27 cellular contexts compared by ENCODE assay signal in the genomic region with DNA sequence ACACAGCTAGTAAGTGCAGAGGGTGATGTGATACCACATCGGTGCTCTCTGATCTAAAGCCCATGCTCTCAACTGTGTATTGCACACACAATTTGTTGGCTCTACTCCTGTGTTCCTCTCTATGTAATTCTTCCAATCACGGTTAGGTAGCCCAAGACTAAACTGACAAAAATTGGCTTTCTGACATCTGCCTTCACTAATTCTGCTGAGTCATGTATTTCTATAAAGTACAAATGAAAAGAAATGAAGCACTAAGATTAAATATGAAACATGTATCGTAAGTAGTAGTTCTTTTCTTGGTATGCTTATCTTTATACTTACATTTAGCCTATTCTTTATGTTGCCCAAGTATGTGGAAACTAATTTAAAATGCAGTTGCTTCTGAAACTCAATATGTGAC. TPM values are rescaled to one million over a fixed set of nuclear protein-coding genes. Genes with fewer than 3 reads are reported as not detected.
"Had no signal": no experiment of that assay in that cellular context is flagged by ENCODE, and none has a peak within 500 bp of the region (broad histone marks: within the 10 kb centered on the region; RNA-seq: fewer than 3 reads in every experiment).

No MANE protein-coding gene starts in this region.

- H3K4me3 ChIP-seq: dorsolateral prefrontal cortex, gastroesophageal sphincter, heart left ventricle, hepatocyte, left ventricle myocardium inferior, lower lobe of right lung, ovary, right lobe of liver, thoracic aorta, upper lobe of left lung had no signal

- H3K4me1 ChIP-seq: lower lobe of right lung, right lobe of liver, upper lobe of left lung had no signal

- DNase-seq: cortex of kidney; dorsolateral prefrontal cortex; effector CD4-positive, alpha-beta T cell; foreskin fibroblast; heart left ventricle; left cardiac atrium; left ventricle myocardium inferior; lower lobe of right lung; natural killer cell; occipital lobe; ovary; posterior cingulate gyrus; retina; right lobe of liver; small intestine; stimulated activated CD4-positive, alpha-beta T cell treated with anti-CD3 and anti-CD28 coated beads, Interleukin-15, amount 100 ng/mL, for 24 hours; stimulated activated CD4-positive, alpha-beta T cell treated with anti-CD3 and anti-CD28 coated beads, Interleukin-2, amount 100 ng/mL, for 48 hours; stimulated activated naive B cell treated with anti-CD40 and anti-IgM and Interleukin-4, amounts not matched to agents 10 μg/mL and 1 μg/mL and 100 μg/mL, for 72 hours; upper lobe of left lung had no signal

- ATAC-seq: gastroesophageal sphincter; left cardiac atrium; lower lobe of right lung; natural killer cell; stimulated activated naive B cell treated with anti-CD40 and anti-IgM and Interleukin-4, amounts not matched to agents 10 μg/mL and 1 μg/mL and 100 μg/mL, for 72 hours had no signal

- H3K27ac ChIP-seq: gastroesophageal sphincter, heart left ventricle, hepatocyte, lower lobe of right lung, ovary, right lobe of liver, thoracic aorta, tibial nerve, upper lobe of left lung had no signal

- FAIRE-seq: small intestine, urothelium cell line had no signal

- H3K4me2 ChIP-seq: hepatocyte had no signal

- H2AFZ ChIP-seq: hepatocyte had no signal

- H3K36me3 ChIP-seq: gastroesophageal sphincter, heart left ventricle, left ventricle myocardium inferior, lower lobe of right lung, ovary, right lobe of liver, thoracic aorta, tibial nerve, upper lobe of left lung had no signal

- H3K9me3 ChIP-seq: gastroesophageal sphincter, heart left ventricle, left ventricle myocardium inferior, lower lobe of right lung, ovary, right lobe of liver, thoracic aorta, tibial nerve, upper lobe of left lung had no signal

- H3K79me2 ChIP-seq: hepatocyte had no signal

- H3K27me3 ChIP-seq: dorsolateral prefrontal cortex, gastroesophageal sphincter, heart left ventricle, hepatocyte, ovary, right lobe of liver, tibial nerve, upper lobe of left lung had no signal

RNA-seq across cellular contexts. Expression of gene MLIP, which starts 7.8 kb away (rescaled TPM):
- total RNA-seq: kidney epithelial cell, lower lobe of right lung, mononuclear cell, natural killer cell had no signal
- polyA plus RNA-seq: neural cell had no signal
